Comparison of ENCODE assay signal across 7 cellular contexts in the genomic region with DNA sequence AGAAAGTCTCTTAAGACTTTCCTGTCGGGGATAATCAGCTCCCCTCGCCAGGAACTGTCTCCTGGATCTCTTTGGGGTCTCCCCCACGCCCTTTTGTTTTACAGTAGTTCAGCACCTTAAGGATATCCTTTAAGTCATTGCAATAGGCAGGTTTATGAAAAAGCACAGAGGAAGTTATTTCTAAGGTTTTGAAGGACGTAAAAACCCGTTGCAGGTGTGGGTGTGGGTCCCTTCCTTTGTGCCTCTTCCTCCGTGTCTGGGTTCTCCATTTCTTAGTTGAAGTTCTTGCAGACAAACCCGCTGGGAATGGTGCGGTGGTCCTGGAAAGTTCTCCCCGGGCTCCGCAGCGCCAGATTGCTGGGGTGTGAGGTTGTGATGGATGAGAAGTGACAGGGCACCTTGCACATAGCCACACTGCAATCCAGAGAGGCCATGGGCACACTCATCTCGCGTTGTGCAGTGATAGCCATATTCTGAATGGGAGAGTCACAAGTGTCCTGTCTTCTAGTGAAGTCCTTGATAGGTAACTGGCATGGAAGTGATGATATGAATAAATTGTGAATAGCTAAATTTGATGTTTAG.
DNase-seq lines count a peak whose midpoint lies in the region; ATAC-seq, FAIRE-seq and TF ChIP-seq lines count a peak whose summit lies in the region.

No MANE protein-coding gene starts in this region.

- ATAC-seq in GM19395 (IDR thresholded peaks at IDR 0.05; ENCODE audit: unreplicated experiment) (peak; percentile 1), Panc1 (no peak), GM18907 (IDR thresholded peaks at IDR 0.05; ENCODE audit: unreplicated experiment) (no peak), GM21528 (IDR thresholded peaks at IDR 0.05; ENCODE audit: low FRiP score, unreplicated experiment) (no peak)

- H3K27me3 ChIP-seq in Panc1 (ENCODE audit: control insufficient read depth, insufficient read depth, low read length) (no peaks in the 10 kb centered on the region), H1 (replicated peaks in 1 of 4; ENCODE audit: control insufficient read depth in 3 of 4, extremely low read depth in 1 of 4, insufficient read depth in 3 of 4, low read length in 3 of 4) (peaks cover 0 to 8% (median 5%) of the 10 kb centered on the region in 4 experiments; a peak in 5 of 7 replicates), neural cell (ENCODE audit: insufficient read depth, low read depth, low read length) (no peaks in the 10 kb centered on the region)

- H3K9ac ChIP-seq in H1 (replicated peaks in 1 of 4; ENCODE audit: extremely low read depth in 1 of 4, low read depth in 3 of 4, low read length in 3 of 4) (peak overlapping the region in 2 of 4 experiments; percentile 52 to 58; a peak in 5 of 7 replicates), neural cell (ENCODE audit: low read length) (peak overlapping the region; percentile 90)

- peaks cover 3% of the 10 kb centered on the region for H3F3A ChIP-seq in neural cell (ENCODE audit: insufficient read depth, low read length, poor library complexity, severe bottlenecking)

- H2AK5ac ChIP-seq in H1 (ENCODE audit: low read depth, low read length) = no peak overlapping the region

- peaks cover 21% of the 10 kb centered on the region for H3K4me1 ChIP-seq in Panc1 (ENCODE audit: control insufficient read depth, insufficient read depth, low read length)
- H3K4me1 ChIP-seq in H1 (replicated peaks in 1 of 4; ENCODE audit: control insufficient read depth in 3 of 4, insufficient read depth in 4 of 4, low read length in 3 of 4) = peaks cover 3 to 8% (median 7%) of the 10 kb centered on the region in 4 experiments; a peak in 6 of 7 replicates

- no peak for TF ChIP-seq EP300 in H1 (IDR thresholded peaks at IDR 0.05; ENCODE audit: borderline replicate concordance in 1 of 2, low read depth in 2 of 2, low read length in 2 of 2)
- no peak for TF ChIP-seq EP300 in neural cell (conservative IDR thresholded peaks at IDR 0.05; ENCODE audit: poor library complexity, severe bottlenecking)

- CTCF ChIA-PET in Panc1 (lab: Charles Lee) = no interaction called here
- CTCF ChIA-PET in H1 (lab: Charles Lee; ENCODE audit: partially characterized antibody) = interaction anchor here (0.7 to 1.9 kb wide), 3 partner anchors 15 to 231 kb away, joined by 3 to 4 read pairs (median 3); no protein-coding TSS in a partner anchor

- no peak overlapping the region for H3K14ac ChIP-seq in H1 (ENCODE audit: insufficient read length)

- H3K18ac ChIP-seq in H1 (ENCODE audit: extremely low read depth, low read length) = no peak overlapping the region

- H3K9me2 ChIP-seq in neural cell (ENCODE audit: insufficient read depth, low read length) = no peaks in the 10 kb centered on the region

- TF ChIP-seq CTCF in Panc1 (IDR thresholded peaks at IDR 0.05) = no peak
- no peak for TF ChIP-seq CTCF in H1 (IDR thresholded peaks at IDR 0.05; ENCODE audit: control extremely low read depth in 1 of 3, insufficient read depth in 1 of 3, low read depth in 1 of 3, low read length in 3 of 3)
- no peak for TF ChIP-seq CTCF in neural cell (IDR thresholded peaks at IDR 0.05; ENCODE audit: poor library complexity, severe bottlenecking)

- DNase-seq in Panc1 (ENCODE audit: low read depth, low spot score) = no peak
- no peak for DNase-seq in H1 (ENCODE audit: low read depth in 1 of 2, low spot score in 2 of 2)
- DNase-seq in iPS-NIHi7 (ENCODE audit: extremely low spot score) = no peak

- 49% methylated on average over 13 of the region's 13 CpGs; no CpG with 5 or more reads in 1 of the 2 experiments for WGBS in H1 (ENCODE audit: extremely low coverage in 1 of 2, insufficient coverage in 1 of 2, insufficient read length in 1 of 2, insufficient replicate concordance in 2 of 2, low coverage in 1 of 2, low lambda C conversion rate in 2 of 2, missing lambda C conversion rate in 1 of 2), 2 experiments

- H2AFZ ChIP-seq in H1 (ENCODE audit: low read length) (no peak overlapping the region), neural cell (ENCODE audit: low read depth, low read length) (peak overlapping the region; percentile 73)

- peak overlapping the region; percentile 88; the same call in 1 of the 2 replicates for H2BK15ac ChIP-seq in H1 (ENCODE audit: low read length)

- H3K27ac ChIP-seq in Panc1 (ENCODE audit: low read length) (peak overlapping the region; percentile 84), H1 (ENCODE audit: low read depth, low read length) (no peak overlapping the region), neural cell (ENCODE audit: low read length) (peak overlapping the region; percentile 88)

- H3K36me3 ChIP-seq in Panc1 (ENCODE audit: control insufficient read depth, insufficient read depth, low read length) (no peaks in the 10 kb centered on the region), H1 (ENCODE audit: control insufficient read depth in 2 of 4, insufficient read depth in 4 of 4, low read length in 3 of 4) (0 out of 8 replicates have a peak, but pooled peaks cover 0 to 4% (median 0%) of the 10 kb centered on the region in 4 experiments), neural cell (ENCODE audit: insufficient read depth, low read length) (no peaks in the 10 kb centered on the region)

- H3K4me3 ChIP-seq in Panc1 (ENCODE audit: low read depth in 2 of 2, low read length in 2 of 2) (peak overlapping the region; percentile 78 to 88), H1 (ENCODE audit: extremely low read depth in 1 of 4, insufficient read depth in 2 of 4, low read depth in 3 of 4, low read length in 4 of 4) (peak overlapping the region; percentile 73 to 91 (median 82)), neural cell (ENCODE audit: low read length) (peak overlapping the region; percentile 89)

- TF ChIP-seq RAD21 in H1 (IDR thresholded peaks at IDR 0.05 in 1 of 2, conservative IDR thresholded peaks at IDR 0.05 in 1 of 2; ENCODE audit: low read depth in 2 of 2, low read length in 2 of 2) (no peak), neural cell (conservative IDR thresholded peaks at IDR 0.05) (no peak)

- H2BK12ac ChIP-seq in H1 (ENCODE audit: low read depth, low read length) = peak overlapping the region; percentile 88; the same call in 1 of the 2 replicates

- H3K23me2 ChIP-seq in H1 (ENCODE audit: low read depth, low read length) = peaks cover 9% of the 10 kb centered on the region

- H4K5ac ChIP-seq in H1 (ENCODE audit: insufficient read length, low read depth, low read length) = no peak overlapping the region

- H2BK20ac ChIP-seq in H1 (ENCODE audit: low read length) = no peak overlapping the region

- intact Hi-C loops in Panc1 (cut with micrococcal nuclease; ENCODE audit: unreplicated experiment) = no loop called here

- no peak overlapping the region for H3K23ac ChIP-seq in H1 (ENCODE audit: insufficient read length)

- in situ Hi-C loops in Panc1 (cut with HindIII; ENCODE audit: low pct_unique_long_range_greater_than_20kb, low sequenced_read_pairs) = no loop called here

- H3K9me3 ChIP-seq in Panc1 (ENCODE audit: control insufficient read depth, insufficient read depth, low read depth, low read length) = no peaks in the 10 kb centered on the region
- H3K9me3 ChIP-seq in H1 (ENCODE audit: insufficient read depth in 2 of 2, low read depth in 1 of 2, low read length in 1 of 2) = no peaks in the 10 kb centered on the region
- no peaks in the 10 kb centered on the region for H3K9me3 ChIP-seq in neural cell (ENCODE audit: low read length)

- no peak overlapping the region for H3K4ac ChIP-seq in H1 (replicated peaks; ENCODE audit: insufficient read length, low read depth, low read length)

- H2BK5ac ChIP-seq in H1 (ENCODE audit: low read depth, low read length) = no peak overlapping the region

- no peaks in the 10 kb centered on the region; the same call in 1 of the 2 replicates for H3K79me1 ChIP-seq in H1 (ENCODE audit: low read depth, low read length)

- H3K4me2 ChIP-seq in H1 (ENCODE audit: insufficient read depth in 1 of 2, low read depth in 2 of 2, low read length in 2 of 2) = peak overlapping the region; percentile 87 to 99
- peak overlapping the region; percentile 80 for H3K4me2 ChIP-seq in neural cell (ENCODE audit: low read length)

- H4K20me1 ChIP-seq in H1 (replicated peaks in 1 of 2; ENCODE audit: control insufficient read depth in 1 of 2, insufficient read depth in 2 of 2, low read length in 2 of 2) (peaks cover 4 to 8% of the 10 kb centered on the region in 2 experiments), neural cell (ENCODE audit: insufficient read depth) (no peaks in the 10 kb centered on the region)

- no peak overlapping the region for H4K8ac ChIP-seq in H1 (ENCODE audit: extremely low read depth, insufficient read depth, low read length)

- POLR2A ChIA-PET in Panc1 (lab: Charles Lee) (interaction anchor here (0.6 kb wide), 1 partner anchor 235 kb away, joined by 3 read pairs; no protein-coding TSS in a partner anchor), H1 (lab: Charles Lee; ENCODE audit: partially characterized antibody) (interaction anchor here (0.9 to 1.6 kb wide), 6 partner anchors 10 to 411 kb away, joined by 3 to 6 read pairs (median 4); partner anchors contain the start of gene DYNLT1)

- no peak overlapping the region for H2BK120ac ChIP-seq in H1 (replicated peaks; ENCODE audit: low read depth, low read length)

- no peak overlapping the region for H3K56ac ChIP-seq in H1 (replicated peaks; ENCODE audit: insufficient read length, low read depth, low read length)

- H3K79me2 ChIP-seq in H1 (ENCODE audit: control insufficient read depth in 1 of 2, insufficient read depth in 2 of 2, low read length in 2 of 2) (peaks cover 10 to 48% of the 10 kb centered on the region in 2 experiments), neural cell (replicated peaks; ENCODE audit: insufficient read depth, low read length) (peaks cover 51% of the 10 kb centered on the region)

- FAIRE-seq in H1 (lab: Jason Lieb, UNC) = no peak

- TF ChIP-seq POLR2A in H1 (IDR thresholded peaks at IDR 0.05; ENCODE audit: control extremely low read depth in 1 of 2, low read depth in 2 of 2, low read length in 2 of 2) = no peak

- BruUV-seq in Panc1 (replicated peaks; lab: Mats Ljungman, UMichigan) = no TSS peak

- H4K91ac ChIP-seq in H1 (replicated peaks; ENCODE audit: insufficient read length, low read length) = no peak overlapping the region

TF ChIP-seq in H1, 55 proteins besides CTCF, POLR2A, EP300 and RAD21:
- peak; percentile 12 for TF ChIP-seq EZH2 (IDR thresholded peaks at IDR 0.05; ENCODE audit: low read depth, low read length, severe bottlenecking)
- TF ChIP-seq JUND (IDR thresholded peaks at IDR 0.05; ENCODE audit: low read length) = no peak

TF ChIP-seq in neural cell, 6 proteins besides CTCF, POLR2A, EP300 and RAD21 (continues in another document):
- TF ChIP-seq MXI1 (conservative IDR thresholded peaks at IDR 0.05; ENCODE audit: poor library complexity, severe bottlenecking) = no peak
- TF ChIP-seq POLR2AphosphoS5 (IDR thresholded peaks at IDR 0.05) = no peak
- no peak for TF ChIP-seq TAF1 (IDR thresholded peaks at IDR 0.05; ENCODE audit: low read depth)
